ENCODE assay signal across 32 cellular contexts in genomic region chrX:73830489-73831414, GRCh38. TPM values are rescaled to one million over a fixed set of nuclear protein-coding genes. Genes with fewer than 3 reads are reported as not detected.
"Had no signal": no experiment of that assay in that cellular context is flagged by ENCODE, and none has a peak within 500 bp of the region (broad histone marks: within the 10 kb centered on the region; RNA-seq: fewer than 3 reads in every experiment).

No MANE protein-coding gene starts in this region.

- H3K36me3 ChIP-seq: MG63 had no signal

- DNase-seq: activated CD4-positive, alpha-beta memory T cell treated with anti-CD3 and anti-CD28 coated beads, Interleukin-2, amount 10 ng/mL, durations not matched to agents 7 days and 5 days; activated CD4-positive, alpha-beta T cell treated with anti-CD3 and anti-CD28 coated beads, Interleukin-2, amount 50 U/mL, for 1 hour; activated CD8-positive, alpha-beta memory T cell treated with anti-CD3 and anti-CD28 coated beads for 24 hours; activated CD8-positive, alpha-beta memory T cell treated with anti-CD3 and anti-CD28 coated beads, Interleukin-2, amount 10 ng/mL, durations not matched to agents 7 days and 5 days; activated CD8-positive, alpha-beta memory T cell treated with anti-CD3 and anti-CD28 coated beads, Interleukin-2, amount 50 U/mL, for 48 hours; activated effector memory CD4-positive, alpha-beta T cell treated with Interleukin-2 at 50 U/mL for 16 hours; activated naive CD4-positive, alpha-beta T cell treated with anti-CD3 and anti-CD28 coated beads, Interleukin-2, amount 10 ng/mL, durations not matched to agents 7 days and 5 days; activated naive CD8-positive, alpha-beta T cell treated with anti-CD3 and anti-CD28 coated beads, Interleukin-2, amount 50 U/mL, for 24 hours; activated T-cell treated with anti-CD3 and anti-CD28 coated beads, Interleukin-2, amount 50 U/mL, for 48 hours; anterior cingulate cortex; brain microvascular endothelial cell; central memory CD4-positive, alpha-beta T cell; MG63; NCI-H1092; NCI-H1436 treated with DMSO at 0.1 percent for 48 hours; NCI-H1694 treated with DMSO at 0.1 percent for 48 hours; NCI-H2029; NCI-H345; NCI-H526; NCI-H748 treated with DMSO at 0.1 percent for 48 hours; NK-92 treated with Interleukin-12 subunit alpha and Interleukin-12 subunit beta, amount 100 ng/mL, for 24 hours; PC-9; SIG-M5; SW 1271; T-helper 1 cell; T-helper 2 cell; T-helper 9 cell had no signal

- H3K27me3 ChIP-seq: brain microvascular endothelial cell, MG63 had no signal

- ATAC-seq: activated CD8-positive, alpha-beta memory T cell treated with anti-CD3 and anti-CD28 coated beads, Interleukin-2, amount 10 ng/mL, durations not matched to agents 7 days and 5 days; activated naive CD8-positive, alpha-beta T cell treated with anti-CD3 and anti-CD28 coated beads, Interleukin-2, amount 50 U/mL, for 24 hours; Right ventricle myocardium inferior had no signal

- H3K27ac ChIP-seq: brain microvascular endothelial cell, PC-9, RWPE1 had no signal

- H3K4me2 ChIP-seq: PC-9 had no signal

- H3K4me3 ChIP-seq: MG63, PC-9 had no signal

- H3K9me3 ChIP-seq: MG63 had no signal

- FAIRE-seq: RCC 7860 had no signal

- H2AFZ ChIP-seq: PC-9 had no signal

RNA-seq across cellular contexts. Expression of gene XIST, which starts 21.8 kb away (rescaled TPM):
- total RNA-seq: activated CD4-positive, alpha-beta memory T cell treated with anti-CD3 and anti-CD28 coated beads, Interleukin-2, amount 10 ng/mL, durations not matched to agents 7 days and 5 days; activated CD8-positive, alpha-beta memory T cell treated with anti-CD3 and anti-CD28 coated beads, Interleukin-2, amount 10 ng/mL, durations not matched to agents 7 days and 5 days; NCI-H460; OCI-LY7 had no signal
